8 cellular contexts compared by ENCODE assay signal in genomic region chr1:208238710-208239517, GRCh38. TPM values are rescaled to one million over a fixed set of nuclear protein-coding genes. Genes with fewer than 3 reads are reported as not detected.
DNase-seq lines count a peak whose midpoint lies in the region; ATAC-seq and TF ChIP-seq lines count a peak whose summit lies in the region.

No MANE protein-coding gene starts in this region.

- DNase-seq in NAMALWA (ENCODE audit: low spot score) (peak; percentile 55), amniotic epithelial cell (ENCODE audit: low read depth) (peak; percentile 54), right cardiac atrium (peak in 1 of 3 donors; percentile 73)

- 36% methylated on average over 9 of the region's 9 CpGs for WGBS in right cardiac atrium

- H3K27me3 ChIP-seq in ACC112 (ENCODE audit: insufficient read depth, low read length) (no peaks in the 10 kb centered on the region), right cardiac atrium (ENCODE audit: control insufficient read depth, insufficient read depth) (no peaks in the 10 kb centered on the region), skeletal muscle tissue (ENCODE audit: control insufficient read depth in 3 of 3, insufficient read depth in 3 of 3, low read length in 3 of 3) (no peaks in the 10 kb centered on the region)

- H3K79me2 ChIP-seq in ACC112 (ENCODE audit: control insufficient read depth, insufficient read depth, low read length, unreplicated experiment): peaks cover 99% of the 10 kb centered on the region

- H3K9me3 ChIP-seq in right cardiac atrium (ENCODE audit: control insufficient read depth, low read length) (no peaks in the 10 kb centered on the region), skeletal muscle tissue (ENCODE audit: control insufficient read depth in 3 of 3, low read length in 3 of 3) (no peaks in the 10 kb centered on the region)

- peak overlapping the region; percentile 41; the same call in 1 of the 2 replicates for H3K27ac ChIP-seq in ACC112 (ENCODE audit: low read depth, low read length)
- no peak overlapping the region for H3K27ac ChIP-seq in right cardiac atrium (ENCODE audit: low read length)
- peak overlapping the region; percentile 42 for H3K27ac ChIP-seq in skeletal muscle tissue (ENCODE audit: low read depth, low read length)

- peak; percentile 24 to 43 for ATAC-seq in right cardiac atrium
- ATAC-seq in HG02623 (IDR thresholded peaks at IDR 0.05; ENCODE audit: unreplicated experiment): no peak
- ATAC-seq in GM19467 (IDR thresholded peaks at IDR 0.05; ENCODE audit: unreplicated experiment): no peak

- no peak overlapping the region for H2AFZ ChIP-seq in ACC112 (ENCODE audit: low read length, unreplicated experiment)

- peaks cover 82% of the 10 kb centered on the region for H3K4me1 ChIP-seq in ACC112 (ENCODE audit: control insufficient read depth, insufficient read depth, low read length, unreplicated experiment)
- peaks cover 32% of the 10 kb centered on the region for H3K4me1 ChIP-seq in right cardiac atrium (ENCODE audit: control insufficient read depth, insufficient read depth, low read length)
- H3K4me1 ChIP-seq in skeletal muscle tissue (ENCODE audit: control insufficient read depth in 3 of 3, insufficient read depth in 3 of 3, low read length in 3 of 3): peaks cover 67 to 81% (median 79%) of the 10 kb centered on the region in 3 donors

- no peaks in the 10 kb centered on the region for H3K36me3 ChIP-seq in ACC112 (ENCODE audit: insufficient read depth, low read length)
- peaks cover 0 to 4% (median 4%) of the 10 kb centered on the region in 3 donors for H3K36me3 ChIP-seq in skeletal muscle tissue (ENCODE audit: control insufficient read depth in 3 of 3, insufficient read depth in 3 of 3, low read length in 3 of 3)

- peak; percentile 75 for TF ChIP-seq CTCF in GM12873 (IDR thresholded peaks at IDR 0.05; ENCODE audit: insufficient read depth, low read depth, low read length, missing control alignments)

- intact Hi-C loops in right cardiac atrium (cut with DNase I): loop anchor here in 1 of 4 donors (5.0 kb wide), 1 partner anchor 37 kb away; no protein-coding TSS in a partner anchor

- peak overlapping the region in 1 of 3 donors; percentile 5 for H3K9ac ChIP-seq in skeletal muscle tissue (ENCODE audit: low read depth in 1 of 3, low read length in 3 of 3)

- peak overlapping the region; percentile 98 for H3K4me3 ChIP-seq in ACC112 (ENCODE audit: low read depth, low read length)
- H3K4me3 ChIP-seq in right cardiac atrium (ENCODE audit: low read length): no peak overlapping the region
- H3K4me3 ChIP-seq in skeletal muscle tissue (ENCODE audit: low read length in 3 of 3): peak overlapping the region in 2 of 3 donors; percentile 11 to 37

RNA-seq across cellular contexts. Expression of gene PLXNA2, which starts 5.3 kb away (rescaled TPM):
- 10 to 100 TPM; 16.2 to 26.6 (median 16.8) TPM for total RNA-seq in right cardiac atrium
- polyA plus RNA-seq in right cardiac atrium: 7.3 TPM
- 14.1 TPM for total RNA-seq in skeletal muscle tissue

Comparison
In these comparisons a context has a peak if more than half of its experiments do, and no peak if none do; other contexts are left out.
1. ATAC-seq: peak in right cardiac atrium (2 of 2); none in HG02623 (single experiment) and GM19467 (single experiment).